ENCODE assay signal across 19 cellular contexts in the genomic region with DNA sequence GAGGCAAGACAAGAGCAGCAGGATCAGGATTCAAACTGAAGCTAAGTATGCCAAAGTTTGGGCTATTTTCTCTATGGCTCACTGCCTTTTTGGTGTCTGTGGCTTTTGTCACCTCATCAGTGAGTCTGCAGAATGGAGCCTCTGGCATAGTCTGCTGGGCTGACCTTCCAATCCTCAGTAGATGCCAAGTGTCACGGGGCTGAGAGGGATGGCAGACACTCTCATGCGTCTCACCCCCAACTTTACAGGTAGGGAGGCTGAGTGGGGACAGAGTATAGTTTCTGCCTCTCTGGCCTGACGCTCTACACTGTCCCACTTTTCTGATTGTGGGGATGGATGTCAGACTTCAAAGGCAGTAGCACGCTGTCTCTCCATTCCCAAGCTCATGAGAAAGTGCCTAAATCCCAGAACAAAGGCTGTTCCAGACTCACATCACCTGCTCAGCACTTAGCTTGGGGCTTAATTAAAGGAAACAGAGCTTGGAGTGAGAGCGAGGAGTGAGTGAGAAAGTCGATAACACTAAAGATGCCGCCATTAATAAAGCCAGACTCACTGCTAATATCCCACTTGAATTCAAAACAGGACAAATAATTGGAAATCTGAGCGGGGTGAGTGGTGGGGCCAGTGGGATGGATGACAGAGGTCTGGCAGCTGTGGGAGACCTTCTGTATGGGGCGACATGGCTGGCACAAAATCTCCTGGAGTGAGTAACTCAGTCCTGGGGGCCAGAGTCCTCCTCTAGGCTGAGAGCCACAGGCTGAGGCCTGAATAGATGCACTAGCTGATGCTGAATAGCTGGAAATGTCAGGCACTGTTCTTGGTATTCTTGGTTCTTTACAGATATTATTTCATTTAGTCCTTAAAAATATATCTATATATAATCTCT.
A peak's percentile ranks its signal among the peaks of the same experiment; 100 is the strongest.
DNase-seq lines count a peak whose midpoint lies in the region; ATAC-seq and TF ChIP-seq lines count a peak whose summit lies in the region.
"Had no signal": no experiment of that assay in that cellular context is flagged by ENCODE, and none has a peak within 500 bp of the region (broad histone marks: within the 10 kb centered on the region; RNA-seq: fewer than 3 reads in every experiment).

No MANE protein-coding gene starts in this region.

- no peaks in the 10 kb centered on the region for H3K9me3 Mint-ChIP-seq in type B pancreatic cell
- H3K9me3 Mint-ChIP-seq: CD4-positive, alpha-beta T cell had no signal

- peak; percentile 30 for DNase-seq in activated CD8-positive, alpha-beta memory T cell treated with anti-CD3 and anti-CD28 coated beads for 24 hours
- DNase-seq in activated CD8-positive, alpha-beta memory T cell treated with anti-CD3 and anti-CD28 coated beads, Interleukin-2, amount 50 U/mL, for 48 hours: no peak
- DNase-seq in NCI-H524 (lab: John Stamatoyannopoulos, UW) (peak; percentile 26 to 76), left ventricle myocardium superior (no peak), type B pancreatic cell (ENCODE audit: extremely low spot score, unreplicated experiment) (peak; percentile 18), SIG-M5 treated with dmso at 0.1 percent for 504 hours (lab: John Stamatoyannopoulos, UW; ENCODE audit: unreplicated experiment) (no peak), NCI-H1694 (lab: John Stamatoyannopoulos, UW) (no peak)
- DNase-seq: CD4-positive, alpha-beta T cell; DMS153; GDM1; Karpas-422; NCI-H146; NCI-H2081 treated with DMSO at 0.1 percent for 48 hours; NCI-H226; NCI-H526 treated with DMSO at 0.1 percent for 48 hours; NK-92 treated with Interleukin-12 subunit alpha and Interleukin-12 subunit beta, amount 100 ng/mL, for 24 hours; SHP77 had no signal

- intact Hi-C loops in left ventricle myocardium superior (cut with micrococcal nuclease): no loop called here

- H3K27ac Mint-ChIP-seq in type B pancreatic cell: no peak overlapping the region
- H3K27ac Mint-ChIP-seq: CD4-positive, alpha-beta T cell had no signal

- H3K4me1 Mint-ChIP-seq in type B pancreatic cell (ENCODE audit: unreplicated experiment): no peaks in the 10 kb centered on the region

- peak; percentile 70 for ATAC-seq in left ventricle myocardium superior
- ATAC-seq: A549, SK-N-SH treated with all-trans-retinoic acid at 6 μM for 48 hours had no signal

- no peaks in the 10 kb centered on the region for H3K36me3 Mint-ChIP-seq in type B pancreatic cell

- TF ChIP-seq CTCF in type B pancreatic cell (conservative IDR thresholded peaks at IDR 0.05): no peak

- H3K27me3 Mint-ChIP-seq in type B pancreatic cell: peaks cover 19% of the 10 kb centered on the region

- no peak overlapping the region for H3K4me3 Mint-ChIP-seq in type B pancreatic cell
- H3K4me3 Mint-ChIP-seq: CD4-positive, alpha-beta T cell had no signal

Comparison
In these comparisons a context has a peak if more than half of its experiments do, and no peak if none do; other contexts are left out.
1. DNase-seq: peak in activated CD8-positive, alpha-beta memory T cell treated with anti-CD3 and anti-CD28 coated beads for 24 hours (single experiment), NCI-H524 (2 of 2) and type B pancreatic cell (single experiment); none in activated CD8-positive, alpha-beta memory T cell treated with anti-CD3 and anti-CD28 coated beads, Interleukin-2, amount 50 U/mL, for 48 hours (single experiment), left ventricle myocardium superior (single experiment), SIG-M5 treated with dmso at 0.1 percent for 504 hours (single experiment) and NCI-H1694 (single experiment).